ENCODE assay signal across 1 cellular context in the genomic region with DNA sequence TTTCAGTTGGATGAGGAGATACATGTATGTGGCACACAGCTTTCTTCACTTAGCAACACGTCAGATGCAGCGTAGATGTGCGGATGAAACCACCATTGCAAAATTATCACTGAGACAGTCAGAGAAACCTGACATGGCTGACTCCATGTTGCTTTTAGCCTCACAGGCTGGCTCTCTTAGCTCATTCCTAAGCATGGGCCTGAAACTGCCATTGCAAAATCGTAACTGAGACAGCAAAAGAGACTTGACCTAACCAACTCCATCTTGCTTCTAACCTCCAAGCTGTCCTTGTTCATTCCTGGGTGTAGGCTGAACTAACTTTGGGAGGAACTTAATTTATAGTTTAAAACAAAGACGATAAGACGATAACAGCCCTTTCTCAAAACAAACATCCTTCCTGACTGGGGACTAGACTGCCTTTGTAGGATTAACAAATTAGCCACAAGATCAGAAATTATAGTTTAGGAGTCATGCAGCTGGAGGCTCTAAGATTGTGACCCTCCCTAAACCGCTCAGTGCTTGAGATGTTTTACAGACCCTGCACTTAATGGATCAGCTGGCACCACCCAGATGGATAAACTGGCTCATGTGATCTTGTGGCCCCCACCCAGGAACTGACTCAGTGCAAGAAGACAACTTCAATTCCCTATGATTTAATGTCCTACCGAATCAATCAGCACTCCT. TPM values are rescaled to one million over a fixed set of nuclear protein-coding genes. Genes with fewer than 3 reads are reported as not detected.
"Had no signal": no experiment of that assay in that cellular context is flagged by ENCODE, and none has a peak within 500 bp of the region (broad histone marks: within the 10 kb centered on the region; RNA-seq: fewer than 3 reads in every experiment).

No MANE protein-coding gene starts in this region.

RNA-seq across cellular contexts. Expression of gene NLRP3, which starts 41.2 kb away (rescaled TPM):
- total RNA-seq: NCI-H460 had no signal
